In the genomic region with DNA sequence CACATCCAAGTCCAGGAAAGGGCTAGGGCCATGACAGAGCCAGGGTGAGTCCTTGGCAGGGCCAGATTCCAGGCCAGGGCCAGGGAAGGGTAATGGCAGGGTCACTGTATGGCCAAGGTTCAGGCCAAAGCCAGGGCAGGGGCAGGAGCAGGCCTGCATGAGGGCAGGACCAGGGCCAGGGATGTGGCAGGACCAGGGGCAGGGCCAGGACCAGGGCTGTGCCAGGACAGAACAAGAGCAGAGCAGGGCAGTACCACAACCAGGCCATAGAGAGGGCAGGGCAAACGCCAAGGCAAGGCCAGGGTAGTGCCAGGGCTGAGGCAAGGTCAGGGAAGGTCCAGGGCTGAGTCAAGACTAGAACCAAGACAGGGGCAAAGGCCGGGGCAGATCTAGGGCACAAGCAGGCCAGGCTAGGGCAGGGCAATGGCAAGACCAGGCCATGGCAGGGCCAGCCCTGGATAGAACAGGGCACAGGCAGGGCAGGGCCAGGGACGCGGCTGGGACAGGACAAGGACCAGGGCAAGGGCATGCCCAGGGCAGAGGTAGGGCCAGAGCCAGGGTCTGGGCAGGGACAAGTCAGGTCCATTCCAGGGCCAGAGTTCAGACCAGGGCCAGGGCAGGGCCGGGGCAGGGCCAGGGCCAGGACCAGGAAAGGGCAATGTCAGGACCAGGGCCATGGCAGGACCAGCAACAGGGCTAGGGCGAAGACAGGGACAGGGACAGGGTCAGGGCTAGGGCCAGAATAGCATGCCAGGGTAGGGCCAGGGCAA, we compare ENCODE assay signal across 7 cellular contexts.
A peak's percentile ranks its signal among the peaks of the same experiment; 100 is the strongest.
DNase-seq lines count a peak whose midpoint lies in the region; TF ChIP-seq lines count a peak whose summit lies in the region.
"Not testable (repeated sequence)": the region's sequence is repeated elsewhere in the genome, so short reads cannot be mapped to it uniquely, and the experiment has no call there.

No MANE protein-coding gene starts in this region.

- not testable (repeated sequence) for H3K23me2 ChIP-seq in H9 (ENCODE audit: insufficient read length, low read depth, low read length, poor library complexity, severe bottlenecking)

- not testable (repeated sequence) for H3K18ac ChIP-seq in H9 (ENCODE audit: insufficient read length, low read depth, low read length)
- H3K18ac ChIP-seq in neuronal stem cell (ENCODE audit: low read length) = peak overlapping the region; percentile 51

- no CpG with 5 or more reads among the region's 6 CpGs for WGBS in H9 (ENCODE audit: extremely low coverage, insufficient read length, low lambda C conversion rate)
- WGBS in esophagus squamous epithelium, 2 donors = 83 to 95% methylated on average over 1 to 4 of the region's 6 CpGs
- no CpG with 5 or more reads among the region's 6 CpGs for WGBS in neuronal stem cell (ENCODE audit: extremely low coverage in 2 of 2, insufficient read length in 2 of 2, insufficient replicate concordance in 1 of 2), 2 donors
- 92 to 100% (median 94%) methylated on average over 4 to 6 of the region's 6 CpGs for WGBS in spleen, 5 donors

- H3K4me1 Mint-ChIP-seq in H9; T-helper 2 cell treated with Interferon-gamma antibody and Interleukin-4, amounts not matched to agents 5 μg/mL and 100 μg/mL, for 36 hours (ENCODE audit: low read depth); MCF 10A (ENCODE audit: insufficient read depth, unreplicated experiment): not testable (repeated sequence)

- H3K56ac ChIP-seq in H9 (ENCODE audit: insufficient read length, low read depth, low read length) = not testable (repeated sequence)

- H3K4me3 Mint-ChIP-seq in H9; T-helper 2 cell treated with Interferon-gamma antibody and Interleukin-4, amounts not matched to agents 5 μg/mL and 100 μg/mL, for 36 hours; MCF 10A (ENCODE audit: unreplicated experiment): not testable (repeated sequence)

- peaks cover 73% of the 10 kb centered on the region in 2 experiments for H3K9me3 Mint-ChIP-seq in H9
- not testable (repeated sequence) for H3K9me3 Mint-ChIP-seq in T-helper 2 cell treated with Interferon-gamma antibody and Interleukin-4, amounts not matched to agents 5 μg/mL and 100 μg/mL, for 36 hours; MCF 10A (ENCODE audit: unreplicated experiment)

- H3K9me3 ChIP-seq in A673 (ENCODE audit: low read depth, low read length, poor library complexity, severe bottlenecking); H9 (ENCODE audit: control insufficient read depth, low read depth, low read length); esophagus squamous epithelium; neuronal stem cell (replicated peaks in 1 of 2; ENCODE audit: control insufficient read depth in 2 of 2, insufficient read depth in 1 of 2, low read depth in 1 of 2, low read length in 2 of 2); spleen: not testable (repeated sequence)

- H2BK120ac ChIP-seq in H9 (ENCODE audit: low read depth, low read length, poor library complexity, severe bottlenecking); neuronal stem cell (ENCODE audit: low read depth, low read length): not testable (repeated sequence)

- not testable (repeated sequence) for H4K91ac ChIP-seq in H9 (ENCODE audit: insufficient read length, low read depth, low read length); neuronal stem cell (ENCODE audit: low read depth, low read length, poor library complexity)

- POLR2A ChIA-PET in A673 (lab: Charles Lee; ENCODE audit: low non-redundant PET); MCF 10A (lab: Yijun Ruan, JAX): not testable (repeated sequence)

- H3K27ac Mint-ChIP-seq in H9 = not testable (repeated sequence)
- H3K27ac Mint-ChIP-seq in T-helper 2 cell treated with Interferon-gamma antibody and Interleukin-4, amounts not matched to agents 5 μg/mL and 100 μg/mL, for 36 hours = peak overlapping the region; percentile 26
- peak overlapping the region; percentile 92 for H3K27ac Mint-ChIP-seq in MCF 10A (ENCODE audit: low read depth, unreplicated experiment)

- intact Hi-C loops in A673 (cut with micrococcal nuclease; ENCODE audit: unreplicated experiment); MCF 10A (cut with micrococcal nuclease); esophagus squamous epithelium (cut with DNase I); spleen (cut with DNase I; ENCODE audit: low total_unique reads): not testable (repeated sequence)

- H2BK15ac ChIP-seq in H9 (ENCODE audit: low read depth, low read length) = 0 out of 2 replicates have a peak overlapping the region, but pooled peaks have one; percentile 80
- not testable (repeated sequence) for H2BK15ac ChIP-seq in neuronal stem cell (ENCODE audit: low read length)

- H3K36me3 Mint-ChIP-seq in H9 (ENCODE audit: insufficient read depth in 1 of 3, low read depth in 3 of 3); T-helper 2 cell treated with Interferon-gamma antibody and Interleukin-4, amounts not matched to agents 5 μg/mL and 100 μg/mL, for 36 hours (ENCODE audit: low read depth); MCF 10A (ENCODE audit: insufficient read depth, unreplicated experiment): not testable (repeated sequence)

- H3K79me1 ChIP-seq in H9 (ENCODE audit: insufficient read depth, low read depth, low read length, poor library complexity, severe bottlenecking) = not testable (repeated sequence)
- H3K79me1 ChIP-seq in neuronal stem cell (ENCODE audit: low read depth, low read length) = peaks cover 26% of the 10 kb centered on the region

- H3K23ac ChIP-seq in H9 (ENCODE audit: insufficient read length, low read depth, low read length) = not testable (repeated sequence)
- H3K23ac ChIP-seq in neuronal stem cell (ENCODE audit: low read depth, low read length, poor library complexity) = peak overlapping the region; percentile 44

- H2AFZ ChIP-seq in H9 (ENCODE audit: low read length); neuronal stem cell (ENCODE audit: low read length): not testable (repeated sequence)

- not testable (repeated sequence) for H3K4me1 ChIP-seq in A673 (ENCODE audit: insufficient read depth, low read length, poor library complexity, severe bottlenecking); H9 (ENCODE audit: insufficient read depth, low read length); neuronal stem cell (ENCODE audit: control insufficient read depth in 2 of 2, insufficient read depth in 1 of 2, low read depth in 1 of 2, low read length in 2 of 2); spleen
- peaks cover 0 to 46% (median 0%) of the 10 kb centered on the region in 3 donors for H3K4me1 ChIP-seq in esophagus squamous epithelium

- not testable (repeated sequence) for H3K36me3 ChIP-seq in A673 (ENCODE audit: insufficient read depth, low read length, poor library complexity, severe bottlenecking); esophagus squamous epithelium; neuronal stem cell (replicated peaks in 1 of 2; ENCODE audit: control insufficient read depth in 2 of 2, insufficient read depth in 2 of 2, low read length in 2 of 2); spleen

- peak overlapping the region; percentile 82; the same call in 1 of the 2 replicates for H3K4ac ChIP-seq in H9 (ENCODE audit: low read depth, low read length)
- H3K4ac ChIP-seq in neuronal stem cell (ENCODE audit: low read length) = not testable (repeated sequence)

- H3K79me2 ChIP-seq in H9 (ENCODE audit: insufficient read depth, low read length) = peaks cover 15% of the 10 kb centered on the region; the same call in 1 of the 2 replicates

- not testable (repeated sequence) for TF ChIP-seq POLR2A in esophagus squamous epithelium (IDR thresholded peaks at IDR 0.05); spleen (IDR thresholded peaks at IDR 0.05)

- H3K27me3 Mint-ChIP-seq in H9 (ENCODE audit: low read depth); T-helper 2 cell treated with Interferon-gamma antibody and Interleukin-4, amounts not matched to agents 5 μg/mL and 100 μg/mL, for 36 hours (ENCODE audit: low read depth); MCF 10A (ENCODE audit: insufficient read depth, unreplicated experiment): not testable (repeated sequence)

- H3K27me3 ChIP-seq in A673 (replicated peaks; ENCODE audit: insufficient read depth, low read depth, low read length, poor library complexity); H9 (ENCODE audit: insufficient read depth, low read length); esophagus squamous epithelium; neuronal stem cell (ENCODE audit: control insufficient read depth in 3 of 3, insufficient read depth in 3 of 3, low read depth in 1 of 3, low read length in 3 of 3); spleen (replicated peaks in 1 of 7): not testable (repeated sequence)

- not testable (repeated sequence) for H2BK20ac ChIP-seq in H9 (ENCODE audit: low read depth, low read length, poor library complexity, severe bottlenecking)

- not testable (repeated sequence) for H3K9ac ChIP-seq in H9 (ENCODE audit: extremely low read depth, insufficient read length, low read length)
- H3K9ac ChIP-seq in neuronal stem cell (ENCODE audit: low read depth, low read length, poor library complexity) = peak overlapping the region; percentile 37

- not testable (repeated sequence) for H2BK12ac ChIP-seq in H9 (ENCODE audit: insufficient read length, low read depth, low read length); neuronal stem cell (ENCODE audit: low read length)

- H3K27ac ChIP-seq in A673 (ENCODE audit: low read depth, low read length, poor library complexity, severe bottlenecking) (peak overlapping the region; percentile 23), esophagus squamous epithelium (peak overlapping the region; percentile 10 to 88 (median 82))
- not testable (repeated sequence) for H3K27ac ChIP-seq in H9 (ENCODE audit: insufficient read length, low read depth, low read length); neuronal stem cell (replicated peaks; ENCODE audit: low read length); spleen

- H3K4me3 ChIP-seq in A673 (ENCODE audit: low read depth, low read length, poor library complexity, severe bottlenecking); esophagus squamous epithelium; neuronal stem cell (ENCODE audit: low read length in 2 of 2); spleen: not testable (repeated sequence)

- H2BK5ac ChIP-seq in H9 (ENCODE audit: insufficient read length, low read length); neuronal stem cell (ENCODE audit: low read length): not testable (repeated sequence)

- CTCF ChIA-PET in A673 (lab: Charles Lee); MCF 10A (lab: Yijun Ruan, JAX): not testable (repeated sequence)

- DNase-seq in A673 (ENCODE audit: low spot score); H9; T-helper 2 cell treated with Interferon-gamma antibody and Interleukin-4, amounts not matched to agents 5 μg/mL and 100 μg/mL, for 36 hours (ENCODE audit: low spot score); MCF 10A (ENCODE audit: unreplicated experiment); esophagus squamous epithelium (lab: John Stamatoyannopoulos, UW); neuronal stem cell (ENCODE audit: low spot score): not testable (repeated sequence)
- peak; percentile 67 for DNase-seq in spleen

- H4K20me1 ChIP-seq in H9 (ENCODE audit: control insufficient read depth, insufficient read depth, insufficient read length) = not testable (repeated sequence)

- H3T11ph ChIP-seq in H9 (ENCODE audit: low read length) = not testable (repeated sequence)

- H3K14ac ChIP-seq in H9 (ENCODE audit: insufficient read depth, low read length) (peak overlapping the region; percentile 57; the same call in 1 of the 2 replicates), neuronal stem cell (ENCODE audit: low read length) (peak overlapping the region; percentile 47)

- H4K5ac ChIP-seq in H9 (ENCODE audit: insufficient read length, low read depth, low read length) = peak overlapping the region; percentile 90

- not testable (repeated sequence) for TF ChIP-seq CTCF in A673 (conservative IDR thresholded peaks at IDR 0.05; ENCODE audit: low read depth, low read length); H9 (conservative IDR thresholded peaks at IDR 0.05); MCF 10A (IDR thresholded peaks at IDR 0.05; ENCODE audit: unreplicated experiment); esophagus squamous epithelium (IDR thresholded peaks at IDR 0.05); spleen (IDR thresholded peaks at IDR 0.05 in 8 of 11, conservative IDR thresholded peaks at IDR 0.05 in 3 of 11)

- not testable (repeated sequence) for H2AK5ac ChIP-seq in H9 (ENCODE audit: insufficient read length, low read length); neuronal stem cell (ENCODE audit: low read depth, low read length)

- H4K8ac ChIP-seq in H9 (replicated peaks; ENCODE audit: insufficient read length, low read depth, low read length) (peak overlapping the region; percentile 38), neuronal stem cell (ENCODE audit: low read depth, low read length) (peak overlapping the region; percentile 48)

- not testable (repeated sequence) for H3K4me2 ChIP-seq in H9 (ENCODE audit: insufficient read depth, insufficient read length, low read length); neuronal stem cell (ENCODE audit: insufficient read depth, low read length, poor library complexity, severe bottlenecking)

- not testable (repeated sequence) for BruUV-seq in A673 (replicated peaks; lab: Mats Ljungman, UMichigan); MCF 10A (replicated peaks; lab: Mats Ljungman, UMichigan)
